In the genomic region with DNA sequence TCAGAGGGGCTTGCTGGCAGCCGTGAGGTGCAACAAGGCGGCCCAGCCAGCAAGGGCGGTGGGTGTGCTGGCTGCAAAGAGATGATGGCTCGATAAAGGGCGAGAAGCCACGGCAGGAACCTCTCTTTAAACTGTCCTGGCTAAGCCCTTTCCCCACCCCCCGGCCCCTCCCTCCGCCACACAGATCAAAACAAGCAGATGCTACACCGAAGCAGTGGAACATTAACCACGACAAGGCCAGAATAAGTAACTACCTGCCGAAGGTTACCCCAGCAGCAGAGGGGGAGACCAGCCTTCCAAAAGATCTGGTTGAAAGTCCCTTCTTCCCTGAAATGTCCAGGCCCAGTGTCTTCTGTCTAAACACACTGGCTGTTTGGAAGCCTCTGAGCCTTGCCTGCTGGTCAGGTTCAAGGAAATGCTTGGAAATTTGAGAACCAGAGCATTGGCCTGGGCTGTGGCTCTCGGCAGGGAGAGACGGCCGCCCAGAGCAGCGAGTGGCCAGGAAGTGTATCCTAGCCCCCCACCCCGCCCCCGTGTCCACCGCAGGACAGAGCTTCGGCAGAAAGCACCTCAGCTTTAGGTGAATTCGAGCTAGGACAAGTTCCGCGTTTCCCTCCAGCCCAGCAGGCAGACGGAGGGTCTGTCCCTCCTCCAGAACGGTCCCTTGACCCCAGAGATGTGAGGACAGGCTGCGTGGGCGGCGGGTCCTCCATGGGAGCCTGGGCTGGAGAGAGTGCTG, we compare ENCODE assay signal across 1 cellular context.
TF ChIP-seq lines count a peak whose summit lies in the region.

No MANE protein-coding gene starts in this region.

TF ChIP-seq in GM23338, 12 proteins besides CTCF, POLR2A, EP300 and RAD21 (continued from another document):
- TF ChIP-seq STAT1 (IDR thresholded peaks at IDR 0.05; ENCODE audit: unreplicated experiment) (no peak), NANOG (IDR thresholded peaks at IDR 0.05; ENCODE audit: borderline replicate concordance) (no peak), ZNF114 (CRISPR knock-in tag; IDR thresholded peaks at IDR 0.05) (no peak), ZNF462 (CRISPR knock-in tag; IDR thresholded peaks at IDR 0.05) (no peak), JUNB (IDR thresholded peaks at IDR 0.05; ENCODE audit: unreplicated experiment) (no peak), POLR2AphosphoS5 (IDR thresholded peaks at IDR 0.05; ENCODE audit: low read depth) (no peak), EZH2phosphoT487 (IDR thresholded peaks at IDR 0.05; ENCODE audit: unreplicated experiment) (no peak)
